ENCODE assay signal across 1 cellular context in genomic region chr2:101731221-101732054, GRCh38.
TF ChIP-seq lines count a peak whose summit lies in the region.

No MANE protein-coding gene starts in this region.

TF ChIP-seq in HepG2, 621 proteins besides CTCF, POLR2A, EP300 and RAD21 (continued from another document and continues in another):
- no peak for TF ChIP-seq ARHGAP35 (CRISPR knock-in tag; IDR thresholded peaks at IDR 0.05; ENCODE audit: borderline replicate concordance)
- no peak for TF ChIP-seq ZNF83 (CRISPR knock-in tag; IDR thresholded peaks at IDR 0.05; ENCODE audit: borderline replicate concordance)
- no peak for TF ChIP-seq SCMH1 (CRISPR knock-in tag; IDR thresholded peaks at IDR 0.05; ENCODE audit: borderline replicate concordance)
- TF ChIP-seq RXRB (CRISPR knock-in tag; IDR thresholded peaks at IDR 0.05; ENCODE audit: borderline replicate concordance), result peak; percentile 92
- no peak for TF ChIP-seq ZNF101 (CRISPR knock-in tag; IDR thresholded peaks at IDR 0.05; ENCODE audit: borderline replicate concordance, low read depth)
- TF ChIP-seq POLR2AphosphoS5 (IDR thresholded peaks at IDR 0.05; ENCODE audit: low read depth, low read length), result no peak
- no peak for TF ChIP-seq FOXC1 (CRISPR knock-in tag; IDR thresholded peaks at IDR 0.05; ENCODE audit: borderline replicate concordance)
- TF ChIP-seq HNRNPUL1 (IDR thresholded peaks at IDR 0.05; ENCODE audit: low read depth, low read length), result no peak
- TF ChIP-seq TBL1XR1 (IDR thresholded peaks at IDR 0.05; ENCODE audit: borderline replicate concordance, low read length, partially characterized antibody), result peak; percentile 85
- no peak for TF ChIP-seq MAF1 (CRISPR knock-in tag; IDR thresholded peaks at IDR 0.05; ENCODE audit: borderline replicate concordance)
- no peak for TF ChIP-seq ZBTB42 (CRISPR knock-in tag; IDR thresholded peaks at IDR 0.05)
- TF ChIP-seq ZNF18 (CRISPR knock-in tag; IDR thresholded peaks at IDR 0.05; ENCODE audit: insufficient replicate concordance), result no peak
- TF ChIP-seq BCL3 (CRISPR knock-in tag; IDR thresholded peaks at IDR 0.05), result no peak
- no peak for TF ChIP-seq ZNF776 (CRISPR knock-in tag; IDR thresholded peaks at IDR 0.05)
- no peak for TF ChIP-seq ZNF883 (CRISPR knock-in tag; IDR thresholded peaks at IDR 0.05; ENCODE audit: not compliant biosample characterization)
- no peak for TF ChIP-seq AFF4 (CRISPR knock-in tag; IDR thresholded peaks at IDR 0.05)
- TF ChIP-seq ZBED4 (CRISPR knock-in tag; IDR thresholded peaks at IDR 0.05; ENCODE audit: borderline replicate concordance), result no peak
- no peak for TF ChIP-seq NRL (CRISPR knock-in tag; IDR thresholded peaks at IDR 0.05; ENCODE audit: borderline replicate concordance)
- peak; percentile 72; the same call in 1 of the 2 replicates for TF ChIP-seq LCORL (IDR thresholded peaks at IDR 0.05)
- TF ChIP-seq LCORL (CRISPR knock-in tag; IDR thresholded peaks at IDR 0.05), result 0 out of 2 replicates have a peak, but pooled peaks have one; percentile 75
- no peak for TF ChIP-seq HOXD1 (CRISPR knock-in tag; IDR thresholded peaks at IDR 0.05)
- TF ChIP-seq ZNF549 (CRISPR knock-in tag; IDR thresholded peaks at IDR 0.05), result no peak
- no peak for TF ChIP-seq ZNF124 (CRISPR knock-in tag; IDR thresholded peaks at IDR 0.05)
- no peak for TF ChIP-seq BRD4 (CRISPR knock-in tag; IDR thresholded peaks at IDR 0.05)
- no peak for TF ChIP-seq MXD3 (CRISPR knock-in tag; IDR thresholded peaks at IDR 0.05)
- TF ChIP-seq HNF4A (CRISPR knock-in tag; IDR thresholded peaks at IDR 0.05), result peak; percentile 87
- TF ChIP-seq HOXA3 (CRISPR knock-in tag; IDR thresholded peaks at IDR 0.05), result peak; percentile 55; the same call in 1 of the 2 replicates
- no peak for TF ChIP-seq EEA1 (CRISPR knock-in tag; IDR thresholded peaks at IDR 0.05; ENCODE audit: borderline replicate concordance)
- TF ChIP-seq DZIP1 (CRISPR knock-in tag; IDR thresholded peaks at IDR 0.05), result no peak
- no peak for TF ChIP-seq POLR2G (IDR thresholded peaks at IDR 0.05; ENCODE audit: low read depth, low read length)
- TF ChIP-seq REST (IDR thresholded peaks at IDR 0.05; ENCODE audit: borderline replicate concordance in 1 of 2, low read depth in 1 of 2, low read length in 2 of 2), result no peak
- no peak for TF ChIP-seq ZFP36L2 (CRISPR knock-in tag; IDR thresholded peaks at IDR 0.05)
- peak; percentile 81; the same call in 1 of the 2 replicates for TF ChIP-seq RXRA (CRISPR knock-in tag; IDR thresholded peaks at IDR 0.05)
- no peak for TF ChIP-seq NFE2L1 (CRISPR knock-in tag; IDR thresholded peaks at IDR 0.05; ENCODE audit: borderline replicate concordance)
- no peak for TF ChIP-seq KDM3A (CRISPR knock-in tag; IDR thresholded peaks at IDR 0.05; ENCODE audit: low read depth)
- TF ChIP-seq ATF2 (CRISPR knock-in tag; IDR thresholded peaks at IDR 0.05), result peak; percentile 66
- no peak for TF ChIP-seq ZNF251 (CRISPR knock-in tag; IDR thresholded peaks at IDR 0.05)
- TF ChIP-seq IRF9 (CRISPR knock-in tag; IDR thresholded peaks at IDR 0.05; ENCODE audit: borderline replicate concordance), result no peak
- peak; percentile 83 for TF ChIP-seq MED1 (CRISPR knock-in tag; IDR thresholded peaks at IDR 0.05)
- no peak for TF ChIP-seq CERS6 (CRISPR knock-in tag; IDR thresholded peaks at IDR 0.05)
